Comparison of ENCODE assay signal across 26 cellular contexts in the genomic region with DNA sequence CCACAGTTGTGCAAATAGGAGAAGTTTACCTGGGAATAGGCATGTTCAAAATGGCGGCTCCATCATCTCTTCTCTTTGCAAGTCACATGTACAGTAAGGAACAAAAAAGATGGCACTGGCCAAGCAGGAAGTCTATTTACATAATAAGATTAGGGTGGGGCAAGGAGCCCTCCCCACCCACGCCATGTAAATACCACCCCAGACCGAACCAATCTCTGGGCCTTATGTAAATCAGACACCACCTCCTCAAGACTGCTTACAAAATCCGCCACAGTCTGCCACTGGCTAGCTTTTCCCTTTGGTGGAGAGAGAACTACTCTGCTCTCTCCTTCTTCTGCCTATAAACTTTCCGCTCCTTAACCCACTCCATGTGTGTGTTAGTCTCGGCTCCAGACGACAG.
"Had no signal": no experiment of that assay in that cellular context is flagged by ENCODE, and none has a peak within 500 bp of the region (broad histone marks: within the 10 kb centered on the region; RNA-seq: fewer than 3 reads in every experiment).

No MANE protein-coding gene starts in this region.

- H3K4me1 ChIP-seq: colonic mucosa, gastrocnemius medialis, heart right ventricle, left lung, psoas muscle, sigmoid colon, testis, tibial artery had no signal

- H3K27ac Mint-ChIP-seq: dendritic cell treated with granulocyte-macrophage colony-stimulating factor and Interleukin-4, amounts not matched to agents 40 ng/mL and 50 ng/mL, for 4 days; endodermal cell; naive thymus-derived CD8-positive, alpha-beta T cell; nephron progenitor cell; stimulated activated memory B cell treated with anti-CD40 and anti-IgM and Interleukin-4, amounts not matched to agents 10 μg/mL and 1 μg/mL and 100 μg/mL, for 72 hours; type B pancreatic cell had no signal

- H3K9me3 Mint-ChIP-seq: endodermal cell, type B pancreatic cell had no signal

- H3K4me3 Mint-ChIP-seq: dendritic cell treated with granulocyte-macrophage colony-stimulating factor and Interleukin-4, amounts not matched to agents 40 ng/mL and 50 ng/mL, for 4 days; endodermal cell; naive thymus-derived CD8-positive, alpha-beta T cell; nephron progenitor cell; stimulated activated memory B cell treated with anti-CD40 and anti-IgM and Interleukin-4, amounts not matched to agents 10 μg/mL and 1 μg/mL and 100 μg/mL, for 72 hours; type B pancreatic cell had no signal

- H3K4me3 ChIP-seq: colonic mucosa, gastrocnemius medialis, heart right ventricle, left lung, ovary, psoas muscle, sigmoid colon, testis, tibial artery had no signal

- H3K27me3 Mint-ChIP-seq: dendritic cell treated with granulocyte-macrophage colony-stimulating factor and Interleukin-4, amounts not matched to agents 40 ng/mL and 50 ng/mL, for 4 days; naive thymus-derived CD8-positive, alpha-beta T cell; stimulated activated memory B cell treated with anti-CD40 and anti-IgM and Interleukin-4, amounts not matched to agents 10 μg/mL and 1 μg/mL and 100 μg/mL, for 72 hours; type B pancreatic cell had no signal

- H3K36me3 Mint-ChIP-seq: naive thymus-derived CD8-positive, alpha-beta T cell; stimulated activated memory B cell treated with anti-CD40 and anti-IgM and Interleukin-4, amounts not matched to agents 10 μg/mL and 1 μg/mL and 100 μg/mL, for 72 hours; type B pancreatic cell had no signal

- H3K36me3 ChIP-seq: colonic mucosa, gastrocnemius medialis, heart right ventricle, left lung, ovary, sigmoid colon, tibial artery had no signal

- H3K9me3 ChIP-seq: colonic mucosa, gastrocnemius medialis, ovary, sigmoid colon, testis, tibial artery had no signal

- DNase-seq: colonic mucosa; effector CD8-positive, alpha-beta T cell; endodermal cell; foreskin fibroblast; gastrocnemius medialis; heart right ventricle; hippocampal formation; left cardiac atrium; left lung; mesenchymal stem cell; naive thymus-derived CD8-positive, alpha-beta T cell; nephron progenitor cell; occipital lobe; ovary; psoas muscle; right cardiac atrium; sigmoid colon; stimulated activated CD4-positive, alpha-beta T cell treated with anti-CD3 and anti-CD28 coated beads, Interleukin-4, amount 100 ng/mL, for 4 hours; stimulated activated naive CD8-positive, alpha-beta T cell treated with anti-CD3 and anti-CD28 coated beads, Interleukin-15, Interleukin-2, amounts not matched to agents 100 U/mL and 50 U/mL, for 24 hours; substantia nigra; testis; tibial artery had no signal

- H3K27ac ChIP-seq: colonic mucosa, epithelial cell of prostate, gastrocnemius medialis, heart right ventricle, left lung, ovary, psoas muscle, sigmoid colon, testis, tibial artery had no signal

- H3K4me1 Mint-ChIP-seq: endodermal cell; naive thymus-derived CD8-positive, alpha-beta T cell; nephron progenitor cell; stimulated activated memory B cell treated with anti-CD40 and anti-IgM and Interleukin-4, amounts not matched to agents 10 μg/mL and 1 μg/mL and 100 μg/mL, for 72 hours had no signal

- H3K27me3 ChIP-seq: colonic mucosa, gastrocnemius medialis, heart right ventricle, left lung, ovary, sigmoid colon, testis, tibial artery had no signal
